ENCODE assay signal across 28 cellular contexts in genomic region chr1:85089203-85089602, GRCh38. TPM values are rescaled to one million over a fixed set of nuclear protein-coding genes. Genes with fewer than 3 reads are reported as not detected.
"Had no signal": no experiment of that assay in that cellular context is flagged by ENCODE, and none has a peak within 500 bp of the region (broad histone marks: within the 10 kb centered on the region; RNA-seq: fewer than 3 reads in every experiment).

No MANE protein-coding gene starts in this region.

- H3K9me3 ChIP-seq: esophagus muscularis mucosa, gastrocnemius medialis had no signal

- ATAC-seq: activated CD8-positive, alpha-beta T cell treated with anti-CD3 and anti-CD28 coated beads for 36 hours; activated T-cell treated with anti-CD3 and anti-CD28 coated beads, Interleukin-2, amount 50 U/mL, for 4 hours; activated T-helper 17 cell treated with anti-CD3 and anti-CD28 coated beads, Interleukin-2, amount 50 U/mL, for 72 hours; foreskin keratinocyte; gastrocnemius medialis had no signal

- H3K4me3 ChIP-seq: coronary artery, dorsolateral prefrontal cortex, esophagus muscularis mucosa, gastrocnemius medialis had no signal

- H3K36me3 ChIP-seq: brain microvascular endothelial cell, esophagus muscularis mucosa, gastrocnemius medialis had no signal

- DNase-seq: activated CD4-positive, alpha-beta T cell treated with anti-CD3 and anti-CD28 coated beads for 4 hours; activated CD4-positive, alpha-beta T cell treated with anti-CD3 and anti-CD28 coated beads, Interleukin-2, amount 50 U/mL, for 1 hour; activated CD4-positive, alpha-beta T cell treated with anti-CD3 and anti-CD28 coated beads, Interleukin-2, amount 50 U/mL, for 48 hours; activated CD4-positive, CD25-positive, alpha-beta regulatory T cell; activated CD4-positive, CD25-positive, alpha-beta regulatory T cell treated with anti-CD3 and anti-CD28 coated beads, Interleukin-2, amount 50 U/mL, for 72 hours; activated CD8-positive, alpha-beta memory T cell treated with anti-CD3 and anti-CD28 coated beads for 24 hours; activated CD8-positive, alpha-beta T cell treated with anti-CD3 and anti-CD28 coated beads for 36 hours; activated effector memory CD4-positive, alpha-beta T cell treated with Interleukin-2 at 50 U/mL for 16 hours; activated gamma-delta T cell treated with Interleukin-2 at 50 U/mL for 16 hours; activated naive CD4-positive, alpha-beta T cell treated with anti-CD3 and anti-CD28 coated beads, Interleukin-2, amount 50 U/mL, for 16 hours; activated naive CD4-positive, alpha-beta T cell treated with Interleukin-2 at 50 U/mL for 16 hours; activated T-cell treated with anti-CD3 and anti-CD28 coated beads, Interleukin-2, amount 50 U/mL, for 4 hours; amniotic stem cell; anterior cingulate cortex; brain microvascular endothelial cell; dorsolateral prefrontal cortex; effector memory CD4-positive, alpha-beta T cell; endodermal cell; erythroblast; foreskin keratinocyte; gastrocnemius medialis; T-helper 2 cell had no signal

- H3K4me1 ChIP-seq: gastrocnemius medialis had no signal

- FAIRE-seq: astrocyte, bronchial epithelial cell had no signal

- H3K27ac ChIP-seq: brain microvascular endothelial cell, coronary artery, dorsolateral prefrontal cortex, esophagus muscularis mucosa, foreskin keratinocyte, gastrocnemius medialis had no signal

- H3K27me3 ChIP-seq: brain microvascular endothelial cell, esophagus muscularis mucosa, foreskin keratinocyte, gastrocnemius medialis had no signal

RNA-seq across cellular contexts. Expression of gene MCOLN3, which starts 40.9 kb away (rescaled TPM):
- total RNA-seq: glomerular endothelial cell had no signal
